ENCODE assay signal across 8 cellular contexts in genomic region chrX:140765043-140765784, GRCh38. TPM values are rescaled to one million over a fixed set of nuclear protein-coding genes. Genes with fewer than 3 reads are reported as not detected.
A peak's percentile ranks its signal among the peaks of the same experiment; 100 is the strongest.
DNase-seq lines count a peak whose midpoint lies in the region; ATAC-seq and TF ChIP-seq lines count a peak whose summit lies in the region.

No MANE protein-coding gene starts in this region.

- H3K36me3 Mint-ChIP-seq in endothelial cell (ENCODE audit: low read depth, unreplicated experiment) (no peaks in the 10 kb centered on the region), nephron progenitor cell (ENCODE audit: low read depth) (peaks cover 11% of the 10 kb centered on the region), immature natural killer cell (no peaks in the 10 kb centered on the region)

- H3K27ac Mint-ChIP-seq in endothelial cell (ENCODE audit: unreplicated experiment) (peak overlapping the region; percentile 67), nephron progenitor cell (no peak overlapping the region), immature natural killer cell (no peak overlapping the region)

- H3K9me3 Mint-ChIP-seq in endothelial cell (ENCODE audit: unreplicated experiment), result no peaks in the 10 kb centered on the region
- peaks cover 12% of the 10 kb centered on the region for H3K9me3 Mint-ChIP-seq in nephron progenitor cell
- no peaks in the 10 kb centered on the region for H3K9me3 Mint-ChIP-seq in immature natural killer cell

- TF ChIP-seq CTCF in AG09319 (IDR thresholded peaks at IDR 0.05; ENCODE audit: low read depth, low read length) (no peak), endothelial cell (IDR thresholded peaks at IDR 0.05; ENCODE audit: unreplicated experiment) (no peak), nephron progenitor cell (IDR thresholded peaks at IDR 0.05) (no peak)

- H3K4me1 Mint-ChIP-seq in endothelial cell (ENCODE audit: unreplicated experiment) (peaks cover 7% of the 10 kb centered on the region), nephron progenitor cell (peaks cover 30% of the 10 kb centered on the region), immature natural killer cell (peaks cover 3 to 6% of the 10 kb centered on the region in 2 donors)

- no peaks in the 10 kb centered on the region for H3K27me3 Mint-ChIP-seq in endothelial cell (ENCODE audit: unreplicated experiment)
- H3K27me3 Mint-ChIP-seq in nephron progenitor cell (ENCODE audit: low read depth, poor library complexity), result peaks cover 3% of the 10 kb centered on the region
- peaks cover 7 to 11% (median 8%) of the 10 kb centered on the region in 3 donors for H3K27me3 Mint-ChIP-seq in immature natural killer cell (ENCODE audit: low read depth in 3 of 3)

- peak overlapping the region; percentile 88 for H3K4me3 Mint-ChIP-seq in endothelial cell (ENCODE audit: unreplicated experiment)
- H3K4me3 Mint-ChIP-seq in nephron progenitor cell, result peak overlapping the region; percentile 83
- H3K4me3 Mint-ChIP-seq in immature natural killer cell, result no peak overlapping the region

- DNase-seq in AG09319 (ENCODE audit: extremely low read depth, low read depth) (peak; percentile 23), HK-2 (ENCODE audit: unreplicated experiment) (peak; percentile 0), endothelial cell (ENCODE audit: low spot score) (peak; percentile 13), nephron progenitor cell (peak; percentile 8), immature natural killer cell (no peak), NCI-H187 treated with DMSO at 0.1 percent for 48 hours (lab: John Stamatoyannopoulos, UW) (no peak)

- ATAC-seq in HG03045 (IDR thresholded peaks at IDR 0.05; ENCODE audit: unreplicated experiment) (no peak), HG02798 (IDR thresholded peaks at IDR 0.05; ENCODE audit: poor library complexity, unreplicated experiment) (no peak)

RNA-seq across cellular contexts. Expression of gene LINC00632, which starts 55.7 kb away (rescaled TPM):
- 142 TPM for total RNA-seq in endothelial cell (ENCODE audit: unreplicated experiment)
- not detected for polyA plus RNA-seq in immature natural killer cell

Comparison
In these comparisons a context has a peak if more than half of its experiments do, and no peak if none do; other contexts are left out.
1. DNase-seq: peak in AG09319 (single experiment), HK-2 (single experiment), endothelial cell (single experiment) and nephron progenitor cell (single experiment); none in immature natural killer cell (0 of 3) and NCI-H187 treated with DMSO at 0.1 percent for 48 hours (single experiment).
2. H3K4me3 Mint-ChIP-seq: peak in endothelial cell (single experiment) and nephron progenitor cell (single experiment); none in immature natural killer cell (0 of 5).